In genomic region chr10:99672884-99673283, GRCh38 we compare ENCODE assay signal across 16 cellular contexts. TPM values are rescaled to one million over a fixed set of nuclear protein-coding genes. Genes with fewer than 3 reads are reported as not detected.
DNase-seq lines count a peak whose midpoint lies in the region; ATAC-seq, FAIRE-seq and TF ChIP-seq lines count a peak whose summit lies in the region.
"Had no signal": no experiment of that assay in that cellular context is flagged by ENCODE, and none has a peak within 500 bp of the region (broad histone marks: within the 10 kb centered on the region; RNA-seq: fewer than 3 reads in every experiment).

No MANE protein-coding gene starts in this region.

- H3K27ac ChIP-seq in keratinocyte (ENCODE audit: control insufficient read depth, insufficient read depth, low read length) (peak overlapping the region; percentile 73), PC-3 (ENCODE audit: low read length) (no peak overlapping the region), lower lobe of right lung (no peak overlapping the region)

- peak; percentile 83 for FAIRE-seq in keratinocyte (lab: Jason Lieb, UNC)

- peak overlapping the region; percentile 56 for H3K4me2 ChIP-seq in keratinocyte (ENCODE audit: control insufficient read depth, extremely low read depth, insufficient read depth, low read depth, low read length)
- H3K4me2 ChIP-seq in PC-3 (ENCODE audit: low read length): no peak overlapping the region

- peak overlapping the region; percentile 60 for H3K27ac Mint-ChIP-seq in Caco-2 (ENCODE audit: unreplicated experiment)
- H3K27ac Mint-ChIP-seq: CD8-positive, alpha-beta T cell; H9; IgD-negative memory B cell had no signal

- H3K4me3 ChIP-seq in Caco-2 (ENCODE audit: low read depth, low read length) (no peak overlapping the region), astrocyte of the spinal cord (ENCODE audit: low read depth, low read length) (no peak overlapping the region), keratinocyte (ENCODE audit: control insufficient read depth in 2 of 3, extremely low read depth in 1 of 3, insufficient read depth in 2 of 3, low read depth in 1 of 3, low read length in 3 of 3) (peak overlapping the region in 1 of 3 experiments; percentile 25), PC-3 (ENCODE audit: low read length) (no peak overlapping the region), lower lobe of right lung (no peak overlapping the region)

- H3K9me3 Mint-ChIP-seq in Caco-2 (ENCODE audit: unreplicated experiment): no peaks in the 10 kb centered on the region
- H3K9me3 Mint-ChIP-seq: CD8-positive, alpha-beta T cell; H9; IgD-negative memory B cell had no signal

- H3K4me1 ChIP-seq in Caco-2: peaks cover 20% of the 10 kb centered on the region
- H3K4me1 ChIP-seq in keratinocyte (ENCODE audit: control insufficient read depth, extremely low read depth, insufficient read depth, low read length): peaks cover 20% of the 10 kb centered on the region
- H3K4me1 ChIP-seq in PC-3 (ENCODE audit: insufficient read depth, low read length): no peaks in the 10 kb centered on the region; the same call in 1 of the 2 replicates
- H3K4me1 ChIP-seq in lower lobe of right lung: peaks cover 8% of the 10 kb centered on the region

- no peaks in the 10 kb centered on the region for H3K27me3 Mint-ChIP-seq in Caco-2 (ENCODE audit: insufficient read depth, unreplicated experiment)
- H3K27me3 Mint-ChIP-seq: IgD-negative memory B cell had no signal

- H3K9ac ChIP-seq in keratinocyte (ENCODE audit: control insufficient read depth, extremely low read depth, insufficient read depth, low read length): peak overlapping the region; percentile 28
- H3K9ac ChIP-seq in PC-3 (ENCODE audit: low read length): no peak overlapping the region

- H3K9me3 ChIP-seq in Caco-2 (no peaks in the 10 kb centered on the region), keratinocyte (ENCODE audit: control insufficient read depth, low read depth, low read length) (no peaks in the 10 kb centered on the region), PC-3 (ENCODE audit: low read length) (no peaks in the 10 kb centered on the region), lower lobe of right lung (no peaks in the 10 kb centered on the region)

- ATAC-seq in PC-3: no peak
- no peak for ATAC-seq in lower lobe of right lung
- ATAC-seq: CD8-positive, alpha-beta T cell had no signal

- no peaks in the 10 kb centered on the region for H4K20me1 ChIP-seq in keratinocyte (ENCODE audit: control insufficient read depth, extremely low read depth, insufficient read depth, low read length)
- no peaks in the 10 kb centered on the region for H4K20me1 ChIP-seq in PC-3 (ENCODE audit: low read length)

- no peaks in the 10 kb centered on the region for H3K9me2 ChIP-seq in PC-3 (replicated peaks; ENCODE audit: low read length)

- DNase-seq in Caco-2: no peak
- peak; percentile 53 for DNase-seq in HT1080 (ENCODE audit: low read depth)
- DNase-seq in astrocyte of the spinal cord (ENCODE audit: low read depth, low spot score): peak; percentile 16
- DNase-seq in keratinocyte (ENCODE audit: low read depth, low spot score): no peak
- no peak for DNase-seq in PC-3
- DNase-seq in lower lobe of right lung: no peak
- no peak for DNase-seq in pons (ENCODE audit: low spot score)
- no peak for DNase-seq in activated gamma-delta T cell treated with Interleukin-2 at 50 U/mL for 16 hours
- DNase-seq: CD8-positive, alpha-beta T cell; EL; H9; NCI-H1436 treated with DMSO at 0.1 percent for 48 hours; NCI-H2081 treated with DMSO at 0.1 percent for 48 hours; NCI-H2227 treated with DMSO at 0.1 percent for 48 hours; NCI-H526 had no signal

- POLR2A ChIA-PET in Caco-2 (lab: Charles Lee) (no interaction called here), PC-3 (lab: Charles Lee; ENCODE audit: unreplicated experiment) (no interaction called here)

- H3K36me3 Mint-ChIP-seq in Caco-2 (ENCODE audit: insufficient read depth, unreplicated experiment): peaks cover 21% of the 10 kb centered on the region

- no peak overlapping the region for H3K4me3 Mint-ChIP-seq in Caco-2 (ENCODE audit: unreplicated experiment)
- H3K4me3 Mint-ChIP-seq: CD8-positive, alpha-beta T cell; H9; IgD-negative memory B cell had no signal

- no peaks in the 10 kb centered on the region for H3F3A ChIP-seq in PC-3 (ENCODE audit: low read length, unreplicated experiment)

- H3K9me1 ChIP-seq in keratinocyte (ENCODE audit: control insufficient read depth, extremely low read depth, insufficient read depth, low read length): no peaks in the 10 kb centered on the region

- peaks cover 25% of the 10 kb centered on the region for H3K79me2 ChIP-seq in keratinocyte (ENCODE audit: control insufficient read depth, insufficient read depth, low read length)
- H3K79me2 ChIP-seq in PC-3 (ENCODE audit: low read length): no peaks in the 10 kb centered on the region

- in situ Hi-C loops in astrocyte of the spinal cord (cut with HindIII; ENCODE audit: low sequenced_read_pairs): no loop called here

- dilution Hi-C loops in keratinocyte (cut with MboI; ENCODE audit: extremely low pct_ligation_motif_present, low sequenced_read_pairs): no loop called here

- H2AFZ ChIP-seq in keratinocyte (ENCODE audit: control insufficient read depth, low read length) (no peak overlapping the region), PC-3 (ENCODE audit: low read length) (no peak overlapping the region)

- BruUV-seq in Caco-2 (replicated peaks; lab: Mats Ljungman, UMichigan): no TSS peak
- BruUV-seq in PC-3 (replicated peaks; lab: Mats Ljungman, UMichigan): no TSS peak

- TF ChIP-seq CTCF in Caco-2 (IDR thresholded peaks at IDR 0.05; ENCODE audit: insufficient read depth in 1 of 2, low read depth in 1 of 2, low read length in 1 of 2, severe bottlenecking in 1 of 2, unreplicated experiment in 1 of 2) (no peak), astrocyte of the spinal cord (IDR thresholded peaks at IDR 0.05; ENCODE audit: low read depth, low read length) (no peak), keratinocyte (optimal IDR thresholded peaks at IDR 0.05 in 1 of 3, IDR thresholded peaks at IDR 0.05 in 1 of 3, conservative IDR thresholded peaks at IDR 0.05 in 1 of 3; ENCODE audit: extremely low read depth in 1 of 3, insufficient read depth in 2 of 3, low read length in 3 of 3) (no peak), PC-3 (conservative IDR thresholded peaks at IDR 0.05; ENCODE audit: low read depth, low read length) (no peak), lower lobe of right lung (IDR thresholded peaks at IDR 0.05) (no peak)

- H3K4me1 Mint-ChIP-seq in Caco-2 (ENCODE audit: low read depth, unreplicated experiment): peaks cover 21% of the 10 kb centered on the region
- H3K4me1 Mint-ChIP-seq: H9 had no signal

- H3K27me3 ChIP-seq in Caco-2 (replicated peaks; ENCODE audit: control insufficient read depth, insufficient read depth, low read length) (no peaks in the 10 kb centered on the region), keratinocyte (ENCODE audit: control insufficient read depth, extremely low read depth, insufficient read depth, low read length) (no peaks in the 10 kb centered on the region), PC-3 (ENCODE audit: low read length) (no peaks in the 10 kb centered on the region), lower lobe of right lung (ENCODE audit: low read depth) (no peaks in the 10 kb centered on the region)

- CTCF ChIA-PET in Caco-2 (lab: Charles Lee) (no interaction called here), PC-3 (lab: Charles Lee) (no interaction called here)

- H3K36me3 ChIP-seq in Caco-2 (ENCODE audit: control insufficient read depth, insufficient read depth, low read length) (no peaks in the 10 kb centered on the region; the same call in none of the 2 replicates), keratinocyte (ENCODE audit: control insufficient read depth in 2 of 2, extremely low read depth in 1 of 2, insufficient read depth in 2 of 2, low read length in 2 of 2) (peaks cover 10 to 24% of the 10 kb centered on the region in 2 experiments), PC-3 (ENCODE audit: low read depth, low read length) (no peaks in the 10 kb centered on the region; the same call in 1 of the 2 replicates), lower lobe of right lung (peaks cover 7% of the 10 kb centered on the region)

- intact Hi-C loops in Caco-2 (cut with micrococcal nuclease; ENCODE audit: unreplicated experiment) (no loop called here), PC-3 (cut with micrococcal nuclease) (no loop called here), lower lobe of right lung (cut with DNase I) (no loop called here)

RNA-seq across cellular contexts. Expression of gene ENTPD7, which starts 13.6 kb away (rescaled TPM):
- 35.5 and 36.0 TPM in 2 replicates for total RNA-seq in Caco-2 (2022)
- total RNA-seq in HT1080 (2014; rRNA removed; shearing (Covaris generic)): 14.6 and 15.0 TPM in 2 replicates
- 6.6 and 8.7 TPM in 2 replicates for polyA plus RNA-seq in HT1080 (2015; cell fraction: cytosol; rRNA removed)
- polyA plus RNA-seq in HT1080 (2015; cell fraction: nucleus; rRNA removed): 6.9 and 7.4 TPM in 2 replicates
- polyA plus RNA-seq in keratinocyte: 18.1 to 21.3 TPM (median 20.9 TPM) in 3 replicates
- 7.1 TPM for polyA plus RNA-seq in keratinocyte (2011; ENCODE audit: low read depth)
- 7.8 and 12.1 TPM in 2 replicates for polyA plus RNA-seq in keratinocyte (2011; cell fraction: cytosol; rRNA removed)
- polyA plus RNA-seq in keratinocyte (2011; cell fraction: nucleus; rRNA removed): 25.0 and 28.5 TPM in 2 replicates
- 7.4 and 12.1 TPM in 2 replicates for polyA plus RNA-seq in keratinocyte (2012; ENCODE audit: low replicate concordance)
- 18.2 to 60.4 TPM (median 50.2 TPM) in 3 replicates for polyA minus RNA-seq in keratinocyte
- polyA minus RNA-seq in keratinocyte (2011; cell fraction: cytosol; rRNA and poly(A)+ RNA removed): 24.9 TPM
- polyA minus RNA-seq in keratinocyte (2011; cell fraction: nucleus; rRNA and poly(A)+ RNA removed): 60.9 and 105 TPM in 2 replicates
- total RNA-seq in PC-3 (2014; rRNA removed): 6.8 and 7.8 TPM in 2 replicates
- total RNA-seq in lower lobe of right lung: 8.1 TPM

RNA-seq across cellular contexts. Expression of gene SLC25A28, which starts 52.6 kb away (rescaled TPM):
- 33.8 and 36.7 TPM in 2 replicates for total RNA-seq in Caco-2 (2022)
- total RNA-seq in HT1080 (2014; rRNA removed; shearing (Covaris generic)): 15.0 and 19.2 TPM in 2 replicates
- 12.1 and 13.1 TPM in 2 replicates for polyA plus RNA-seq in HT1080 (2015; cell fraction: cytosol; rRNA removed)
- 69.0 and 72.8 TPM in 2 replicates for polyA plus RNA-seq in HT1080 (2015; cell fraction: nucleus; rRNA removed)
- polyA plus RNA-seq in keratinocyte: 35.7 to 70.4 TPM (median 52.3 TPM) in 3 replicates
- 38.6 TPM for polyA plus RNA-seq in keratinocyte (2011; ENCODE audit: low read depth)
- polyA plus RNA-seq in keratinocyte (2011; cell fraction: cytosol; rRNA removed): 32.3 and 32.7 TPM in 2 replicates
- polyA plus RNA-seq in keratinocyte (2011; cell fraction: nucleus; rRNA removed): 127 and 163 TPM in 2 replicates
- 25.9 and 43.2 TPM in 2 replicates for polyA plus RNA-seq in keratinocyte (2012; ENCODE audit: low replicate concordance)
- 34.9 to 50.0 TPM (median 40.9 TPM) in 3 replicates for polyA minus RNA-seq in keratinocyte
- 29.9 TPM for polyA minus RNA-seq in keratinocyte (2011; cell fraction: cytosol; rRNA and poly(A)+ RNA removed)
- polyA minus RNA-seq in keratinocyte (2011; cell fraction: nucleus; rRNA and poly(A)+ RNA removed): 21.9 and 32.6 TPM in 2 replicates
- 14.2 and 16.0 TPM in 2 replicates for total RNA-seq in PC-3 (2014; rRNA removed)
- 50.1 TPM for total RNA-seq in lower lobe of right lung

RNA-seq across cellular contexts. Expression of gene COX15, which starts 59.0 kb away (rescaled TPM):
- 47.6 and 50.2 TPM in 2 replicates for total RNA-seq in Caco-2 (2022)
- 38.4 and 41.4 TPM in 2 replicates for total RNA-seq in HT1080 (2014; rRNA removed; shearing (Covaris generic))
- polyA plus RNA-seq in HT1080 (2015; cell fraction: cytosol; rRNA removed): 37.0 and 41.4 TPM in 2 replicates
- 55.5 and 59.2 TPM in 2 replicates for polyA plus RNA-seq in HT1080 (2015; cell fraction: nucleus; rRNA removed)
- polyA plus RNA-seq in keratinocyte: 16.8 to 28.4 TPM (median 27.1 TPM) in 3 replicates
- polyA plus RNA-seq in keratinocyte (2011; ENCODE audit: low read depth): 5.2 TPM
- 16.2 and 20.0 TPM in 2 replicates for polyA plus RNA-seq in keratinocyte (2011; cell fraction: cytosol; rRNA removed)
- polyA plus RNA-seq in keratinocyte (2011; cell fraction: nucleus; rRNA removed): 21.1 and 22.9 TPM in 2 replicates
- polyA plus RNA-seq in keratinocyte (2012; ENCODE audit: low replicate concordance): 13.9 and 25.0 TPM in 2 replicates
- 12.0 to 21.9 TPM (median 15.9 TPM) in 3 replicates for polyA minus RNA-seq in keratinocyte
- polyA minus RNA-seq in keratinocyte (2011; cell fraction: cytosol; rRNA and poly(A)+ RNA removed): 11.1 TPM
- 6.9 and 14.4 TPM in 2 replicates for polyA minus RNA-seq in keratinocyte (2011; cell fraction: nucleus; rRNA and poly(A)+ RNA removed)
- total RNA-seq in PC-3 (2014; rRNA removed): 16.6 and 24.6 TPM in 2 replicates
- total RNA-seq in lower lobe of right lung: 33.1 TPM

RNA-seq across cellular contexts. Expression of gene CUTC, which starts 59.1 kb away (rescaled TPM):
- total RNA-seq in Caco-2 (2022): 27.6 and 30.1 TPM in 2 replicates
- 25.6 and 26.4 TPM in 2 replicates for total RNA-seq in HT1080 (2014; rRNA removed; shearing (Covaris generic))
- polyA plus RNA-seq in HT1080 (2015; cell fraction: cytosol; rRNA removed): 31.5 and 32.6 TPM in 2 replicates
- 27.6 and 33.8 TPM in 2 replicates for polyA plus RNA-seq in HT1080 (2015; cell fraction: nucleus; rRNA removed)
- polyA plus RNA-seq in keratinocyte: 16.7 to 29.5 TPM (median 24.3 TPM) in 3 replicates
- 17.5 TPM for polyA plus RNA-seq in keratinocyte (2011; ENCODE audit: low read depth)
- 18.6 and 22.1 TPM in 2 replicates for polyA plus RNA-seq in keratinocyte (2011; cell fraction: cytosol; rRNA removed)
- 22.3 and 28.0 TPM in 2 replicates for polyA plus RNA-seq in keratinocyte (2011; cell fraction: nucleus; rRNA removed)
- polyA plus RNA-seq in keratinocyte (2012; ENCODE audit: low replicate concordance): 18.6 and 25.9 TPM in 2 replicates
- polyA minus RNA-seq in keratinocyte: 10.7 to 15.8 TPM (median 11.1 TPM) in 3 replicates
- polyA minus RNA-seq in keratinocyte (2011; cell fraction: cytosol; rRNA and poly(A)+ RNA removed): 9.0 TPM
- polyA minus RNA-seq in keratinocyte (2011; cell fraction: nucleus; rRNA and poly(A)+ RNA removed): 10.0 and 16.6 TPM in 2 replicates
- total RNA-seq in PC-3 (2014; rRNA removed): 10.2 and 14.5 TPM in 2 replicates
- total RNA-seq in lower lobe of right lung: 16.4 TPM

Comparison
In these comparisons a context has a peak if more than half of its experiments do, and no peak if none do; other contexts are left out.
1. DNase-seq: peak in HT1080 (single experiment) and astrocyte of the spinal cord (single experiment); none in Caco-2 (0 of 2), keratinocyte (single experiment), PC-3 (single experiment), lower lobe of right lung (single experiment), pons (single experiment) and activated gamma-delta T cell treated with Interleukin-2 at 50 U/mL for 16 hours (single experiment).